In the genomic region with DNA sequence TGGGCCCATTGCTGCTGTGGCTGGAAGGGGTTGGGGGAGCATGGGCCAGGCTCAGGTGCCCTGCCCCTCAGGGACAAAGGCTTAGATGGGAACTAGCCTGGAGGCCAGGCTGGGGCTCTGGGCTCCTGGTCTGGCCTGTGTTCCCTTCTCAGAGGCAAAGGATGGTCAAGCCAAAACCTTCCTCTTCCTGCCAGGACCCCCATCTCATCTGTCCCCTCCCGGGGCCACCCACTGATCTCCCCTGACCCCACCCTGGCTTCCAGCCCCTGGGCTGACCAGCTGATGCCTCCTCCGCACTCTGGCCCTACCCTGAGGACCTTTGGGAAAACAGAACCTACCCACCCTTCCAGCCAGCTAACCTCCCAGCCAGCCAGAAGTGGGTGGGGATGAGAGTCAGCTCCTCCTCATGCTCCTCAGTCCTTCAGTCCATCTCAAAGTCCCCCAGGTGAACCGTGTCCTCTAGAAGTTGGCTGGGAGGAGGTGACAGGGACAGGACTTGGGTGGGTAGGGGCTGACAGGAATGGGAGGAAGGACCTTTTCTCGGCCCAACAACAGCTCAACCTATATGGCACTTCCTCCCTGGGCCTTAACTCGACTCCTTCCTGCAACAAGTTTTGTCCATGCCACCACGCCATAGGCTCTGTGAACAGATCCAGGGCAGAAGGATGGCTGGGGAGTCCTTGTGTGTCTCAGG, we compare ENCODE assay signal across 26 cellular contexts. TPM values are rescaled to one million over a fixed set of nuclear protein-coding genes. Genes with fewer than 3 reads are reported as not detected.
DNase-seq lines count a peak whose midpoint lies in the region; ATAC-seq and TF ChIP-seq lines count a peak whose summit lies in the region.
"Had no signal": no experiment of that assay in that cellular context is flagged by ENCODE, and none has a peak within 500 bp of the region (broad histone marks: within the 10 kb centered on the region; RNA-seq: fewer than 3 reads in every experiment).

No MANE protein-coding gene starts in this region.

- no peak for ATAC-seq in HG02571 (IDR thresholded peaks at IDR 0.05; ENCODE audit: unreplicated experiment)
- ATAC-seq: T-cell had no signal

- H3K36me3 ChIP-seq in breast epithelium: no peaks in the 10 kb centered on the region
- no peaks in the 10 kb centered on the region for H3K36me3 ChIP-seq in mammary epithelial cell (ENCODE audit: insufficient read depth, low read length)
- H3K36me3 ChIP-seq in neural progenitor cell: no peaks in the 10 kb centered on the region
- H3K36me3 ChIP-seq in tibial nerve: peaks cover 0 to 3% (median 0%) of the 10 kb centered on the region in 3 donors
- H3K36me3 ChIP-seq: MG63 had no signal

- H3K36me3 Mint-ChIP-seq in endothelial cell (ENCODE audit: low read depth, unreplicated experiment) (peaks cover 21% of the 10 kb centered on the region), neural progenitor cell (no peaks in the 10 kb centered on the region)
- H3K36me3 Mint-ChIP-seq: T-cell had no signal

- no peaks in the 10 kb centered on the region for H4K20me1 ChIP-seq in mammary epithelial cell (ENCODE audit: insufficient read depth, low read length)
- H4K20me1 ChIP-seq in neural progenitor cell (ENCODE audit: low read depth): no peaks in the 10 kb centered on the region

- DNase-seq in breast epithelium (ENCODE audit: low spot score in 2 of 2) (no peak), mammary epithelial cell (no peak), endothelial cell (ENCODE audit: low spot score) (no peak), neural progenitor cell (ENCODE audit: low spot score) (no peak), tibial nerve (ENCODE audit: low spot score in 2 of 2) (no peak), occipital lobe (lab: John Stamatoyannopoulos, UW) (no peak), putamen (ENCODE audit: low spot score) (no peak)
- DNase-seq: 8988T; activated CD4-positive, alpha-beta T cell treated with anti-CD3 and anti-CD28 coated beads, Interleukin-2, amount 50 U/mL, for 4 hours; activated naive CD4-positive, alpha-beta T cell treated with anti-CD3 and anti-CD28 coated beads, Interleukin-2, amount 50 U/mL, for 16 hours; Calu3; cortex of kidney; DMS79 treated with DMSO at 0.1 percent for 48 hours; KG1; MG63; NCI-H2029; NCI-H2227 treated with DMSO at 0.1 percent for 48 hours; T-cell had no signal

- H3K27ac ChIP-seq in breast epithelium: peak overlapping the region; percentile 33 to 97
- H3K27ac ChIP-seq in mammary epithelial cell (ENCODE audit: insufficient read depth, low read depth, low read length): no peak overlapping the region
- H3K27ac ChIP-seq in neural progenitor cell: no peak overlapping the region
- peak overlapping the region in 3 of 4 donors; percentile 19 to 97 (median 69) for H3K27ac ChIP-seq in tibial nerve

- H3K4me3 Mint-ChIP-seq in endothelial cell (ENCODE audit: unreplicated experiment) (peak overlapping the region; percentile 56), neural progenitor cell (no peak overlapping the region)
- H3K4me3 Mint-ChIP-seq: T-cell had no signal

- H2AFZ ChIP-seq in mammary epithelial cell (ENCODE audit: low read depth, low read length) (no peak overlapping the region), neural progenitor cell (replicated peaks) (no peak overlapping the region)

- intact Hi-C loops in breast epithelium (cut with DNase I; ENCODE audit: low total_unique reads) (no loop called here), mammary epithelial cell (cut with micrococcal nuclease) (no loop called here)

- no peak for TF ChIP-seq EP300 in tibial nerve (IDR thresholded peaks at IDR 0.05)

- H3K27ac Mint-ChIP-seq in endothelial cell (ENCODE audit: unreplicated experiment): peak overlapping the region; percentile 41
- H3K27ac Mint-ChIP-seq in neural progenitor cell: peak overlapping the region; percentile 37
- H3K27ac Mint-ChIP-seq: T-cell had no signal

- H3K9ac ChIP-seq in mammary epithelial cell (ENCODE audit: insufficient read depth, low read length) (no peak overlapping the region), neural progenitor cell (no peak overlapping the region)

- no TSS peak for BruUV-seq in mammary epithelial cell (replicated peaks; lab: Mats Ljungman, UMichigan)

- no peaks in the 10 kb centered on the region for H3K79me2 ChIP-seq in mammary epithelial cell (ENCODE audit: insufficient read depth, low read length)
- no peaks in the 10 kb centered on the region for H3K79me2 ChIP-seq in neural progenitor cell (ENCODE audit: low read depth)

- no peak for TF ChIP-seq CTCF in breast epithelium (IDR thresholded peaks at IDR 0.05)
- no peak for TF ChIP-seq CTCF in mammary epithelial cell (conservative IDR thresholded peaks at IDR 0.05 in 1 of 2, IDR thresholded peaks at IDR 0.05 in 1 of 2; ENCODE audit: extremely low read depth in 1 of 2, insufficient read depth in 1 of 2, low read depth in 1 of 2, low read length in 2 of 2)
- TF ChIP-seq CTCF in endothelial cell (IDR thresholded peaks at IDR 0.05; ENCODE audit: unreplicated experiment): no peak
- TF ChIP-seq CTCF in neural progenitor cell (IDR thresholded peaks at IDR 0.05): no peak
- no peak for TF ChIP-seq CTCF in tibial nerve (IDR thresholded peaks at IDR 0.05)

- H3K4me3 ChIP-seq in breast epithelium (no peak overlapping the region), mammary epithelial cell (replicated peaks in 1 of 3; ENCODE audit: insufficient read depth in 1 of 3, low read depth in 2 of 3, low read length in 3 of 3) (no peak overlapping the region), neural progenitor cell (no peak overlapping the region), tibial nerve (no peak overlapping the region)
- H3K4me3 ChIP-seq: lung, MG63 had no signal

- no peaks in the 10 kb centered on the region for H3K27me3 ChIP-seq in breast epithelium
- no peaks in the 10 kb centered on the region for H3K27me3 ChIP-seq in mammary epithelial cell (ENCODE audit: insufficient read depth, low read length)
- peaks cover 11% of the 10 kb centered on the region for H3K27me3 ChIP-seq in neural progenitor cell
- H3K27me3 ChIP-seq in tibial nerve: no peaks in the 10 kb centered on the region
- H3K27me3 ChIP-seq: MG63 had no signal

- H3K4me1 ChIP-seq in breast epithelium (peaks cover 0 to 17% of the 10 kb centered on the region in 2 donors), mammary epithelial cell (ENCODE audit: insufficient read depth, low read length) (peaks cover 25% of the 10 kb centered on the region), neural progenitor cell (peaks cover 7% of the 10 kb centered on the region), tibial nerve (peaks cover 0 to 100% (median 59%) of the 10 kb centered on the region in 4 donors)

- dilution Hi-C loops in mammary epithelial cell (cut with HindIII; ENCODE audit: low sequenced_read_pairs): no loop called here

- H3K4me2 ChIP-seq in mammary epithelial cell (ENCODE audit: insufficient read depth, low read depth, low read length) (no peak overlapping the region), neural progenitor cell (no peak overlapping the region)

- H3K9me3 ChIP-seq in breast epithelium (no peaks in the 10 kb centered on the region), mammary epithelial cell (replicated peaks; ENCODE audit: insufficient read depth, low read length) (no peaks in the 10 kb centered on the region), neural progenitor cell (ENCODE audit: low read depth) (no peaks in the 10 kb centered on the region), tibial nerve (no peaks in the 10 kb centered on the region)
- H3K9me3 ChIP-seq: MG63 had no signal

- in situ Hi-C loops in mammary epithelial cell (cut with MboI; ENCODE audit: low sequenced_read_pairs in 2 of 2): no loop called here

- CTCF ChIA-PET in mammary epithelial cell (lab: Charles Lee; ENCODE audit: low non-redundant PET): no interaction called here

- no peak for TF ChIP-seq POLR2A in breast epithelium (IDR thresholded peaks at IDR 0.05)
- TF ChIP-seq POLR2A in tibial nerve (IDR thresholded peaks at IDR 0.05): no peak

- no peaks in the 10 kb centered on the region for H3F3A ChIP-seq in neural progenitor cell (ENCODE audit: low read depth)

- peaks cover 22% of the 10 kb centered on the region for H3K27me3 Mint-ChIP-seq in endothelial cell (ENCODE audit: unreplicated experiment)
- peaks cover 12% of the 10 kb centered on the region for H3K27me3 Mint-ChIP-seq in neural progenitor cell (ENCODE audit: insufficient read depth, low read depth)

- no peaks in the 10 kb centered on the region for H3K9me3 Mint-ChIP-seq in endothelial cell (ENCODE audit: unreplicated experiment)
- H3K9me3 Mint-ChIP-seq in neural progenitor cell: no peaks in the 10 kb centered on the region
- H3K9me3 Mint-ChIP-seq: T-cell had no signal

- WGBS in mammary epithelial cell (ENCODE audit: low coverage, missing lambda C conversion rate): 92% methylated on average over 5 of the region's 6 CpGs
- 56 to 62% methylated on average over 6 of the region's 6 CpGs for WGBS in tibial nerve, 2 donors

- H3K4me1 Mint-ChIP-seq in endothelial cell (ENCODE audit: unreplicated experiment) (peaks cover 73% of the 10 kb centered on the region), neural progenitor cell (peaks cover 30% of the 10 kb centered on the region)

RNA-seq across cellular contexts. Expression of a gene that starts 7.5 kb away (rescaled TPM):
- total RNA-seq in breast epithelium (10 to 100 TPM in 1 of 3 donors, 1 to 10 TPM in 2; 4.0 to 15.1 (median 6.2) TPM), mammary epithelial cell (1 to 10 TPM in 1 of 2 donors, under 1 TPM in 1; 0.83 to 4.9 TPM), endothelial cell (ENCODE audit: unreplicated experiment) (50.7 TPM), neural progenitor cell (ENCODE audit: low replicate concordance) (0.06 TPM in 1 of 2 replicates, not detected in the other), tibial nerve (10 to 100 TPM; 31.5 to 51.4 (median 39.7) TPM), occipital lobe (0.31 TPM)
- 0.17 TPM for polyA plus RNA-seq in mammary epithelial cell
- not detected for polyA minus RNA-seq in mammary epithelial cell
- total RNA-seq: SK-MEL-5 had no signal

RNA-seq across cellular contexts. Expression of a gene that starts 19.4 kb away (rescaled TPM):
- total RNA-seq in breast epithelium (not detected), mammary epithelial cell (not detected), endothelial cell (ENCODE audit: unreplicated experiment) (0.95 TPM), neural progenitor cell (ENCODE audit: low replicate concordance) (not detected in 2 replicates), tibial nerve (under 1 TPM in 3 of 4 donors, not detected in 1; 0.60 to 0.78 (median 0.66) TPM), occipital lobe (0.16 TPM)
- not detected for polyA plus RNA-seq in mammary epithelial cell
- polyA minus RNA-seq in mammary epithelial cell: not detected
- total RNA-seq: Calu3, omental fat pad, renal cortical epithelial cell, SK-MEL-5, T-cell, ureter had no signal
- polyA plus RNA-seq: keratinocyte had no signal

RNA-seq across cellular contexts. Expression of a gene that starts 40.4 kb away (rescaled TPM):
- total RNA-seq in breast epithelium (1 to 10 TPM in 1 of 3 donors, under 1 TPM in 2; 0.16 to 4.9 (median 0.73) TPM), mammary epithelial cell (not detected), endothelial cell (ENCODE audit: unreplicated experiment) (0.23 TPM), neural progenitor cell (ENCODE audit: low replicate concordance) (0.15 TPM in 1 of 2 replicates, not detected in the other), tibial nerve (under 1 TPM in 3 of 4 donors, not detected in 1; 0.22 to 0.42 (median 0.39) TPM), occipital lobe (not detected)
- not detected for polyA plus RNA-seq in mammary epithelial cell
- polyA minus RNA-seq in mammary epithelial cell: 2.9 TPM
- total RNA-seq: Calu3, renal cortical epithelial cell had no signal

RNA-seq across cellular contexts. Expression of a gene that starts 42.1 kb away (rescaled TPM):
- total RNA-seq in breast epithelium: under 1 TPM in 2 of 3 donors, not detected in 1; 0.15 to 0.33 TPM
- not detected for total RNA-seq in mammary epithelial cell
- polyA plus RNA-seq in mammary epithelial cell: not detected
- polyA minus RNA-seq in mammary epithelial cell: not detected
- not detected for total RNA-seq in endothelial cell (ENCODE audit: unreplicated experiment)
- not detected in 2 replicates for total RNA-seq in neural progenitor cell (ENCODE audit: low replicate concordance)
- under 1 TPM; under 0.01 to 0.60 (median 0.20) TPM for total RNA-seq in tibial nerve
- total RNA-seq in occipital lobe: 0.31 TPM
- total RNA-seq: Calu3, lung, renal cortical epithelial cell, SK-MEL-5, subcutaneous adipose tissue had no signal
- polyA plus RNA-seq: keratinocyte, lung had no signal

Comparison
In these comparisons a context has a peak if more than half of its experiments do, and no peak if none do; other contexts are left out.
1. H3K27ac ChIP-seq: peak in breast epithelium (2 of 2) and tibial nerve (3 of 4); none in mammary epithelial cell (single experiment) and neural progenitor cell (single experiment).